In genomic region chr22:40973144-40973543, GRCh38 we compare ENCODE assay signal across 18 cellular contexts.
"Had no signal": no experiment of that assay in that cellular context is flagged by ENCODE, and none has a peak within 500 bp of the region (broad histone marks: within the 10 kb centered on the region; RNA-seq: fewer than 3 reads in every experiment).

No MANE protein-coding gene starts in this region.

- H3K4me3 ChIP-seq: heart right ventricle, hepatocyte, lower lobe of right lung, neural progenitor cell, ovary, prostate gland, right lobe of liver, skin epidermis, tibial nerve, uterus had no signal

- H3K9me3 ChIP-seq: heart right ventricle, lower lobe of right lung, ovary, prostate gland, right lobe of liver, tibial nerve, uterus had no signal

- H3K4me2 ChIP-seq: hepatocyte, neural progenitor cell had no signal

- H3K4me1 ChIP-seq: heart right ventricle, lower lobe of right lung, neural progenitor cell, prostate gland, right lobe of liver, uterus had no signal

- DNase-seq: heart right ventricle; islet precursor cell; lower lobe of right lung; mammary epithelial cell; mesenchymal stem cell; ovary; right lobe of liver; stimulated activated CD4-positive, alpha-beta T cell treated with anti-CD3 and anti-CD28 coated beads, Interleukin-4, amount 100 ng/mL, for 24 hours; stimulated activated naive CD4-positive, alpha-beta T cell; uterus had no signal

- H3K27me3 ChIP-seq: heart right ventricle, hepatocyte, neural progenitor cell, ovary, right lobe of liver, tibial nerve, uterus had no signal

- H3K36me3 ChIP-seq: neural progenitor cell, ovary, uterus had no signal

- H3K9ac ChIP-seq: neural progenitor cell had no signal

- H2AFZ ChIP-seq: hepatocyte, neural progenitor cell had no signal

- ATAC-seq: heart right ventricle; left lobe of liver; lower lobe of right lung; naive thymus-derived CD8-positive, alpha-beta T cell; right lobe of liver; stimulated activated effector memory CD8-positive, alpha-beta T cell treated with anti-CD3 and anti-CD28 coated beads, Interleukin-12 subunit alpha, Interleukin-12 subunit beta, amount 100 ng/mL, for 72 hours had no signal

- H3K27ac ChIP-seq: hepatocyte, lower lobe of right lung, neural progenitor cell, ovary, prostate gland, right lobe of liver, skin epidermis, tibial nerve, uterus had no signal
